In the genomic region with DNA sequence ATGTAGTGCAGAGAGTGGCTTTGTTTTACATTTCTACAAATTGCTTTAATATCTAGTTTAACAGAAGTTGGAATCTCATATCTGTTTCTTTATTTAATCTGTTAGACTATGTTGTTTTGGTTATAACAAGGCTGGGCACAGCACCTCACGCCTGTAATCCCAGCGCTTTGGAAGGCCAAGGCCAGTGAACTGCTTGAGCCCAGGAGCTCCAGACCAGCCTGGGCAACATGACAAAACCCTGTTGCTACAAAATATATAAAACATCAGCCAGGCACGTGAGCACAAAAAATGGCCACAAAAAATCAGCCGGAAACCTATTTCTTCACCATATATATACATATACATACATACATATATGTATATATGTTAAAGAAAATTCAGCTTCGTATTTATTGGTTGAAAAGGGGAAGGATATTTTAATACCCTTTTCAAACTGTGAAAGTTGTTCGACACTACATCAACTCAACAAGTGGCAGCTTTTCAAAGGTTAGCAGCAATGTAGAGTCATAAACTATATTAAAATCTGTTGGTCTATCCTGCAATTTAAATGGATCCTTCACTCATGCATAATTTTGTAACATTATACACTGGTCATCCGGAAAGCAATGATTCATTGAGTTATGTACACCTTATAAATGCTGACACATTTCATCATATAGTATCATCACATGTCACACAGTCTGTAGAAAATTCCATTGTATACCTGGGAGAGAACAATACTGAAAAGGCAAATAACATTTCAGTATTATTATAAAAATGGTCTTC, we compare ENCODE assay signal across 1 cellular context.
TF ChIP-seq lines count a peak whose summit lies in the region.

No MANE protein-coding gene starts in this region.

TF ChIP-seq in HepG2, 621 proteins besides CTCF, POLR2A, EP300 and RAD21:
- TF ChIP-seq ISX (CRISPR knock-in tag; conservative IDR thresholded peaks at IDR 0.05) (no peak), PPARG (CRISPR knock-in tag; conservative IDR thresholded peaks at IDR 0.05) (no peak), DNMT1 (CRISPR knock-in tag; IDR thresholded peaks at IDR 0.05) (no peak), HDAC2 (CRISPR knock-in tag; IDR thresholded peaks at IDR 0.05) (no peak), ZFP36L1 (CRISPR knock-in tag; IDR thresholded peaks at IDR 0.05) (no peak), ZNF235 (CRISPR knock-in tag; IDR thresholded peaks at IDR 0.05; ENCODE audit: borderline replicate concordance) (no peak), ZNF552 (CRISPR knock-in tag; IDR thresholded peaks at IDR 0.05; ENCODE audit: borderline replicate concordance) (no peak), MLLT10 (CRISPR knock-in tag; IDR thresholded peaks at IDR 0.05) (no peak), FOXM1 (CRISPR knock-in tag; IDR thresholded peaks at IDR 0.05) (no peak), AGO1 (IDR thresholded peaks at IDR 0.05; ENCODE audit: low read depth, low read length, poor library complexity, severe bottlenecking) (no peak), DR1 (CRISPR knock-in tag; IDR thresholded peaks at IDR 0.05) (no peak), ZNF225 (CRISPR knock-in tag; IDR thresholded peaks at IDR 0.05) (no peak), NBN (conservative IDR thresholded peaks at IDR 0.05) (no peak), YEATS4 (CRISPR knock-in tag; IDR thresholded peaks at IDR 0.05; ENCODE audit: borderline replicate concordance) (no peak), ATM (IDR thresholded peaks at IDR 0.05; ENCODE audit: borderline replicate concordance) (no peak), NFE2 (CRISPR knock-in tag; IDR thresholded peaks at IDR 0.05) (no peak)
- TF ChIP-seq, protein P1, sequence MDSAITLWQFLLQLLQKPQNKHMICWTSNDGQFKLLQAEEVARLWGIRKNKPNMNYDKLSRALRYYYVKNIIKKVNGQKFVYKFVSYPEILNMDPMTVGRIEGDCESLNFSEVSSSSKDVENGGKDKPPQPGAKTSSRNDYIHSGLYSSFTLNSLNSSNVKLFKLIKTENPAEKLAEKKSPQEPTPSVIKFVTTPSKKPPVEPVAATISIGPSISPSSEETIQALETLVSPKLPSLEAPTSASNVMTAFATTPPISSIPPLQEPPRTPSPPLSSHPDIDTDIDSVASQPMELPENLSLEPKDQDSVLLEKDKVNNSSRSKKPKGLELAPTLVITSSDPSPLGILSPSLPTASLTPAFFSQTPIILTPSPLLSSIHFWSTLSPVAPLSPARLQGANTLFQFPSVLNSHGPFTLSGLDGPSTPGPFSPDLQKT (CRISPR knock-in tag; IDR thresholded peaks at IDR 0.05; ENCODE audit: borderline replicate concordance) = no peak
